Comparison of ENCODE assay signal across 8 cellular contexts in genomic region chr1:15684468-15685283, GRCh38. TPM values are rescaled to one million over a fixed set of nuclear protein-coding genes. Genes with fewer than 3 reads are reported as not detected.
DNase-seq lines count a peak whose midpoint lies in the region; ATAC-seq and TF ChIP-seq lines count a peak whose summit lies in the region.

No MANE protein-coding gene starts in this region.

- H3K9me3 ChIP-seq in OCI-LY3 (ENCODE audit: insufficient read depth, low read length) (no peaks in the 10 kb centered on the region), heart left ventricle (no peaks in the 10 kb centered on the region), prostate gland (no peaks in the 10 kb centered on the region)

- 1 to 7% (median 1%) methylated on average over 5 to 72 of the region's 72 CpGs for WGBS in heart left ventricle, 4 donors
- WGBS in prostate gland = under 1% methylated on average over 36 of the region's 72 CpGs

- TF ChIP-seq POLR2A in heart left ventricle (IDR thresholded peaks at IDR 0.05) = no peak
- TF ChIP-seq POLR2A in prostate gland (IDR thresholded peaks at IDR 0.05) = no peak

- H3K9ac ChIP-seq in OCI-LY3 (ENCODE audit: low read length) = peak overlapping the region; percentile 82

- H3K79me2 ChIP-seq in OCI-LY3 (ENCODE audit: low read length) = peaks cover 60% of the 10 kb centered on the region

- H3K4me3 ChIP-seq in OCI-LY3 (ENCODE audit: low read length) (peak overlapping the region; percentile 90), heart left ventricle (peak overlapping the region; percentile 72 to 100 (median 86)), prostate gland (peak overlapping the region; percentile 87 to 90)

- peak overlapping the region; percentile 75 to 95 (median 85) for H3K27ac Mint-ChIP-seq in CD14-positive monocyte
- peak overlapping the region; percentile 95 to 96 for H3K27ac Mint-ChIP-seq in activated naive CD4-positive, alpha-beta T cell treated with anti-CD3 and anti-CD28 coated beads, Interleukin-2, amount 50 U/mL, for 72 hours

- peak overlapping the region; percentile 39 for H3K27ac ChIP-seq in OCI-LY3 (ENCODE audit: low read length)
- peak overlapping the region; percentile 87 to 98 (median 92) for H3K27ac ChIP-seq in heart left ventricle
- H3K27ac ChIP-seq in prostate gland = peak overlapping the region; percentile 92 to 95

- TF ChIP-seq CTCF in CD14-positive monocyte (IDR thresholded peaks at IDR 0.05) (no peak), OCI-LY3 (IDR thresholded peaks at IDR 0.05; ENCODE audit: low read depth, low read length) (no peak), heart left ventricle (IDR thresholded peaks at IDR 0.05) (no peak), prostate gland (IDR thresholded peaks at IDR 0.05) (peak in 2 of 4 experiments; percentile 8 to 12)

- H3K36me3 ChIP-seq in OCI-LY3 (replicated peaks; ENCODE audit: low read depth, low read length) (peaks cover 7% of the 10 kb centered on the region), heart left ventricle (no peaks in the 10 kb centered on the region), prostate gland (no peaks in the 10 kb centered on the region)

- H3K4me3 Mint-ChIP-seq in CD14-positive monocyte = peak overlapping the region; percentile 91 to 93

- H4K20me1 ChIP-seq in OCI-LY3 (ENCODE audit: insufficient read depth, low read length) = peaks cover 15% of the 10 kb centered on the region

- peak overlapping the region; percentile 69 for H3K4me2 ChIP-seq in OCI-LY3 (ENCODE audit: low read length)

- intact Hi-C loops in CD14-positive monocyte (cut with micrococcal nuclease) = loop anchor here (5.0 kb wide), 1 partner anchor 67 kb away; the partner anchor contains the start of gene DDI2 (in 2 of the 2)
- intact Hi-C loops in heart left ventricle (cut with DNase I) = loop anchor here in 4 of 10 donors (2.0 to 10.0 kb wide), 5 partner anchors 20 to 67 kb away; partner anchors contain the start of genes SLC25A34 (in 2 of the 4) and DDI2 (in 1 of the 4)
- intact Hi-C loops in prostate gland (cut with DNase I) = no loop called here

- DNase-seq in CD14-positive monocyte (ENCODE audit: low spot score) (peak; percentile 73), heart left ventricle (peak; percentile 51 to 80 (median 53)), prostate gland (ENCODE audit: low spot score) (no peak), NCI-H128 (lab: John Stamatoyannopoulos, UW; ENCODE audit: unreplicated experiment) (no peak), DMS153 (lab: John Stamatoyannopoulos, UW) (no peak)
- peak; percentile 55 to 66 for DNase-seq in activated naive CD4-positive, alpha-beta T cell treated with anti-CD3 and anti-CD28 coated beads, Interleukin-2, amount 50 U/mL, for 72 hours (ENCODE audit: low spot score in 2 of 2)

- H3K36me3 Mint-ChIP-seq in CD14-positive monocyte = peaks cover 6 to 21% of the 10 kb centered on the region in 2 donors
- H3K36me3 Mint-ChIP-seq in activated naive CD4-positive, alpha-beta T cell treated with anti-CD3 and anti-CD28 coated beads, Interleukin-2, amount 50 U/mL, for 72 hours = peaks cover 0 to 16% of the 10 kb centered on the region in 2 donors

- ATAC-seq in GM21381 (IDR thresholded peaks at IDR 0.05; ENCODE audit: unreplicated experiment) (peak; percentile 31), heart left ventricle (peak in 3 of 4 donors; percentile 31 to 60 (median 37))
- peak; percentile 24 to 50 for ATAC-seq in activated naive CD4-positive, alpha-beta T cell treated with anti-CD3 and anti-CD28 coated beads, Interleukin-2, amount 50 U/mL, for 72 hours

- H3K9me3 Mint-ChIP-seq in CD14-positive monocyte = peaks cover 0 to 1% (median 0%) of the 10 kb centered on the region in 7 donors
- no peaks in the 10 kb centered on the region for H3K9me3 Mint-ChIP-seq in activated naive CD4-positive, alpha-beta T cell treated with anti-CD3 and anti-CD28 coated beads, Interleukin-2, amount 50 U/mL, for 72 hours

- H3K4me1 Mint-ChIP-seq in CD14-positive monocyte = peaks cover 58% of the 10 kb centered on the region

- H3K27me3 ChIP-seq in OCI-LY3 (ENCODE audit: low read depth, low read length) = no peaks in the 10 kb centered on the region
- H3K27me3 ChIP-seq in heart left ventricle = no peaks in the 10 kb centered on the region
- H3K27me3 ChIP-seq in prostate gland (replicated peaks; ENCODE audit: insufficient read depth) = no peaks in the 10 kb centered on the region

- H3K27me3 Mint-ChIP-seq in CD14-positive monocyte (ENCODE audit: low read depth in 3 of 3) = peaks cover 0 to 5% (median 0%) of the 10 kb centered on the region in 3 donors

- no peak overlapping the region for H2AFZ ChIP-seq in OCI-LY3 (ENCODE audit: low read depth, low read length)

- H3K4me1 ChIP-seq in OCI-LY3 (ENCODE audit: low read length) = peaks cover 29% of the 10 kb centered on the region
- H3K4me1 ChIP-seq in heart left ventricle = peaks cover 0 to 70% (median 14%) of the 10 kb centered on the region in 12 donors
- no peaks in the 10 kb centered on the region for H3K4me1 ChIP-seq in prostate gland (replicated peaks)

RNA-seq across cellular contexts. Expression of gene PLEKHM2, which starts 0.6 kb away (rescaled TPM):
- polyA plus RNA-seq in CD14-positive monocyte = 1 to 10 TPM; 4.0 to 5.8 TPM
- total RNA-seq in activated naive CD4-positive, alpha-beta T cell treated with anti-CD3 and anti-CD28 coated beads, Interleukin-2, amount 50 U/mL, for 72 hours = 10 to 100 TPM; 46.5 to 48.0 TPM
- 100 to 1,000 TPM in 2 of 9 donors, 10 to 100 TPM in 7; 69.9 to 150 (median 84.4) TPM for total RNA-seq in heart left ventricle
- polyA plus RNA-seq in heart left ventricle = 100 to 1,000 TPM in 1 of 2 donors, 10 to 100 TPM in 1; 83.1 to 104 TPM
- 10 to 100 TPM; 29.0 to 60.4 TPM for total RNA-seq in prostate gland

RNA-seq across cellular contexts. Expression of gene SLC25A34, which starts 51.4 kb away (rescaled TPM):
- under 1 TPM; 0.08 to 0.61 TPM for polyA plus RNA-seq in CD14-positive monocyte
- 1 to 10 TPM in 1 of 2 donors, under 1 TPM in 1; 0.23 to 1.9 TPM for total RNA-seq in activated naive CD4-positive, alpha-beta T cell treated with anti-CD3 and anti-CD28 coated beads, Interleukin-2, amount 50 U/mL, for 72 hours
- total RNA-seq in heart left ventricle = 10 to 100 TPM in 6 of 9 donors, 1 to 10 TPM in 3; 4.8 to 71.2 (median 17.8) TPM
- polyA plus RNA-seq in heart left ventricle = 10 to 100 TPM in 1 of 2 donors, 1 to 10 TPM in 1; 1.6 to 25.9 TPM
- 1 to 10 TPM; 1.1 to 1.4 TPM for total RNA-seq in prostate gland

RNA-seq across cellular contexts. Expression of gene TMEM82, which starts 57.6 kb away (rescaled TPM):
- polyA plus RNA-seq in CD14-positive monocyte (not detected), heart left ventricle (not detected)
- total RNA-seq in activated naive CD4-positive, alpha-beta T cell treated with anti-CD3 and anti-CD28 coated beads, Interleukin-2, amount 50 U/mL, for 72 hours = not detected
- total RNA-seq in heart left ventricle (not detected), prostate gland (not detected)

Comparison
In these comparisons a context has a peak if more than half of its experiments do, and no peak if none do; other contexts are left out.
1. DNase-seq: peak in CD14-positive monocyte (single experiment), activated naive CD4-positive, alpha-beta T cell treated with anti-CD3 and anti-CD28 coated beads, Interleukin-2, amount 50 U/mL, for 72 hours (2 of 2) and heart left ventricle (5 of 5); none in prostate gland (single experiment), NCI-H128 (single experiment) and DMS153 (single experiment).
2. H3K27ac ChIP-seq: peak in every context shown above with its lines; median percentile 94 in prostate gland; 92 in heart left ventricle; 39 in OCI-LY3.
3. Peak in every context shown above with its lines, with median percentiles within 50 percentile points of each other: ATAC-seq and H3K4me3 ChIP-seq.